15 cellular contexts compared by ENCODE assay signal in the genomic region with DNA sequence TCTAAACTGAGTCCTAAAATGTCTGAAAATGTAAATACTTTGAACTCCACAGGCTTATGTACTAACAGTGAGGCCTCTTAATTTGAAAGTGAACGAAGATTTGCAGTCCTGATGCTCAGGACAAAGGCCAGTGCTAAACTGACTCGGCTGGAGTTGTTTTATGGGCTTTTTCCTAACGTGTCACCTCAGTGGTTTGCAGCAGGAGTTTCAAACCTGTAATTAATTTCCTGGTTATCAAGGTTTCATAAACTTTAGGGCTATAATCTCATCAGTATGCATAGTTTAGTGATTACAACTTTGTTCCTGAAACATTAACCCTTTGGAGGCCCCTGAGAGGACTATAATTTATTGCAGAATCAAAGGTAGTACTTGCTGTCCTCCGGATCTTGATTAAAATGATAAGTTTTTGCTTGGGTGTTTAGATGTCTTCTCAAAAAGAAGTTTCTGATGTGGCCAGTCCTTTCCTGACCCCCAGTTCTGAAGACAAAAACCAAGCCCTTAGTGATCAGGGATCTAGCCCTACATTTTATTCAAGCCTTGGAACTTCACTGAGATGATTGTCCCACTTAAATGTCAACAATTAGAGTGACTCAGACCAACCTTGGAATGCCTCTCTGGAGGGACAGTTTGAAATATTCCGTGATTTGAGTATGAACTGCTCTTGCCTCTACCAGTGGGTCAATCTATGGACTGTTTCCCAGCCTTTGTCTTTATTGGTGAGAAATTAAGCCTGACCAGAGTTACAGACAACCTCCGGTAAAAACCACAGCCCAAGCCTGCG. TPM values are rescaled to one million over a fixed set of nuclear protein-coding genes. Genes with fewer than 3 reads are reported as not detected.
DNase-seq lines count a peak whose midpoint lies in the region; ATAC-seq and TF ChIP-seq lines count a peak whose summit lies in the region.
"Had no signal": no experiment of that assay in that cellular context is flagged by ENCODE, and none has a peak within 500 bp of the region (broad histone marks: within the 10 kb centered on the region; RNA-seq: fewer than 3 reads in every experiment).

No MANE protein-coding gene starts in this region.

- no peak overlapping the region for H2BK5ac ChIP-seq in mesendoderm (ENCODE audit: low read length)

- H3K4me1 ChIP-seq in HUES64 (ENCODE audit: insufficient read depth, low read length), result peaks cover 10% of the 10 kb centered on the region
- no peaks in the 10 kb centered on the region for H3K4me1 ChIP-seq in mesendoderm (ENCODE audit: control insufficient read depth, low read depth, low read length)
- H3K4me1 ChIP-seq in CD8-positive, alpha-beta T cell (ENCODE audit: insufficient read depth, low read length), result no peaks in the 10 kb centered on the region
- H3K4me1 ChIP-seq: BLaER1 had no signal

- peaks cover 20% of the 10 kb centered on the region for H3K36me3 ChIP-seq in HUES64 (ENCODE audit: insufficient read depth, low read length)
- peaks cover 17% of the 10 kb centered on the region for H3K36me3 ChIP-seq in brain microvascular endothelial cell (replicated peaks)
- no peaks in the 10 kb centered on the region for H3K36me3 ChIP-seq in mesendoderm (ENCODE audit: control insufficient read depth, insufficient read depth, low read length)
- H3K36me3 ChIP-seq in CD8-positive, alpha-beta T cell (ENCODE audit: insufficient read depth, low read length), result no peaks in the 10 kb centered on the region
- H3K36me3 ChIP-seq: BLaER1 had no signal

- H3K18ac ChIP-seq in mesendoderm (ENCODE audit: low read length), result peak overlapping the region; percentile 32

- H3K9me3 Mint-ChIP-seq in CD8-positive, alpha-beta T cell, result no peaks in the 10 kb centered on the region
- H3K9me3 Mint-ChIP-seq: activated CD8-positive, alpha-beta T cell treated with anti-CD3 and anti-CD28 coated beads for 36 hours; activated naive CD8-positive, alpha-beta T cell treated with anti-CD3 and anti-CD28 coated beads for 36 hours had no signal

- DNase-seq in AG20443 (ENCODE audit: low spot score) (peak; percentile 30), brain microvascular endothelial cell (peak; percentile 70), mesendoderm (peak; percentile 60), inferior parietal cortex (ENCODE audit: extremely low spot score) (no peak)
- no peak for DNase-seq in CD8-positive, alpha-beta T cell
- DNase-seq in stimulated activated CD4-positive, alpha-beta T cell treated with anti-CD3 and anti-CD28 coated beads, Interleukin-4, amount 100 ng/mL, for 4 hours, result no peak
- DNase-seq: activated CD8-positive, alpha-beta T cell treated with anti-CD3 and anti-CD28 coated beads for 36 hours; activated naive CD8-positive, alpha-beta T cell treated with anti-CD3 and anti-CD28 coated beads for 36 hours; NCI-H1092; NCI-H446; occipital lobe; stimulated activated CD4-positive, alpha-beta T cell treated with anti-CD3 and anti-CD28 coated beads, Interleukin-2, amount 100 ng/mL, for 48 hours had no signal

- H3K27ac ChIP-seq in HUES64 (ENCODE audit: low read depth, low read length), result peak overlapping the region; percentile 21; the same call in 1 of the 2 replicates
- H3K27ac ChIP-seq in brain microvascular endothelial cell, result peak overlapping the region; percentile 66
- H3K27ac ChIP-seq in mesendoderm (ENCODE audit: low read depth, low read length), result no peak overlapping the region
- H3K27ac ChIP-seq in CD8-positive, alpha-beta T cell (ENCODE audit: low read depth, low read length), result no peak overlapping the region
- H3K27ac ChIP-seq: BLaER1 had no signal

- no peaks in the 10 kb centered on the region for H3K4me1 Mint-ChIP-seq in CD8-positive, alpha-beta T cell (ENCODE audit: low read depth)
- H3K4me1 Mint-ChIP-seq: activated naive CD8-positive, alpha-beta T cell treated with anti-CD3 and anti-CD28 coated beads for 36 hours had no signal

- no peak overlapping the region for H3K27ac Mint-ChIP-seq in CD8-positive, alpha-beta T cell
- H3K27ac Mint-ChIP-seq: activated CD8-positive, alpha-beta T cell treated with anti-CD3 and anti-CD28 coated beads for 36 hours; activated naive CD8-positive, alpha-beta T cell treated with anti-CD3 and anti-CD28 coated beads for 36 hours had no signal

- H3K27me3 Mint-ChIP-seq in CD8-positive, alpha-beta T cell (ENCODE audit: low read depth), result peaks cover 3% of the 10 kb centered on the region

- no peak for ATAC-seq in CD8-positive, alpha-beta T cell
- ATAC-seq in GM19023 (IDR thresholded peaks at IDR 0.05; ENCODE audit: unreplicated experiment), result no peak
- ATAC-seq: activated CD8-positive, alpha-beta T cell treated with anti-CD3 and anti-CD28 coated beads for 36 hours had no signal

- H3K4me3 Mint-ChIP-seq in CD8-positive, alpha-beta T cell, result no peak overlapping the region
- H3K4me3 Mint-ChIP-seq: activated CD8-positive, alpha-beta T cell treated with anti-CD3 and anti-CD28 coated beads for 36 hours; activated naive CD8-positive, alpha-beta T cell treated with anti-CD3 and anti-CD28 coated beads for 36 hours had no signal

- intact Hi-C loops in CD8-positive, alpha-beta T cell (cut with DNase I, micrococcal nuclease), result no loop called here

- H2BK120ac ChIP-seq in mesendoderm (ENCODE audit: low read depth, low read length), result no peak overlapping the region

- H3K9me3 ChIP-seq in HUES64 (ENCODE audit: insufficient read depth, low read depth, low read length), result no peaks in the 10 kb centered on the region
- H3K9me3 ChIP-seq in CD8-positive, alpha-beta T cell (ENCODE audit: low read length), result no peaks in the 10 kb centered on the region
- H3K9me3 ChIP-seq: BLaER1 had no signal

- CTCF ChIA-PET in CD8-positive, alpha-beta T cell (lab: Charles Lee), result no interaction called here

- 57% methylated on average over 7 of the region's 7 CpGs for WGBS in HUES64
- no CpG with 5 or more reads among the region's 7 CpGs for WGBS in mesendoderm (ENCODE audit: extremely low coverage, insufficient coverage, low lambda C conversion rate)

- no peak overlapping the region for H3K4me2 ChIP-seq in mesendoderm (ENCODE audit: low read length)
- H3K4me2 ChIP-seq: BLaER1 had no signal

- TF ChIP-seq CTCF in brain microvascular endothelial cell (IDR thresholded peaks at IDR 0.05; ENCODE audit: low read depth, low read length, missing control alignments), result no peak
- TF ChIP-seq CTCF in CD8-positive, alpha-beta T cell (IDR thresholded peaks at IDR 0.05), result no peak

- H3K79me2 ChIP-seq in mesendoderm (ENCODE audit: control insufficient read depth, insufficient read depth, low read length), result no peaks in the 10 kb centered on the region

- in situ Hi-C loops in brain microvascular endothelial cell (cut with HindIII; ENCODE audit: low pct_ligation_motif_present, low sequenced_read_pairs), result no loop called here

- no peaks in the 10 kb centered on the region for H3K79me1 ChIP-seq in mesendoderm (ENCODE audit: low read length)

- peak overlapping the region; percentile 9 for H3K56ac ChIP-seq in mesendoderm (ENCODE audit: low read length)

- H4K5ac ChIP-seq in mesendoderm (ENCODE audit: low read length), result no peak overlapping the region

- H3K4me3 ChIP-seq in HUES64 (ENCODE audit: low read length), result no peak overlapping the region
- no peak overlapping the region for H3K4me3 ChIP-seq in brain microvascular endothelial cell (ENCODE audit: low read depth, low read length)
- H3K4me3 ChIP-seq in mesendoderm (ENCODE audit: low read length), result no peak overlapping the region
- H3K4me3 ChIP-seq in CD8-positive, alpha-beta T cell (ENCODE audit: low read depth, low read length), result no peak overlapping the region
- H3K4me3 ChIP-seq: BLaER1 had no signal

- POLR2A ChIA-PET in CD8-positive, alpha-beta T cell (lab: Charles Lee), result no interaction called here

- H2AK5ac ChIP-seq in mesendoderm (ENCODE audit: low read length), result no peak overlapping the region

- H3K23ac ChIP-seq in mesendoderm (ENCODE audit: low read length), result no peak overlapping the region

- no peak overlapping the region for H3K4ac ChIP-seq in mesendoderm (ENCODE audit: low read depth, low read length)

- H3K36me3 Mint-ChIP-seq in CD8-positive, alpha-beta T cell, result peaks cover 2% of the 10 kb centered on the region
- H3K36me3 Mint-ChIP-seq: activated naive CD8-positive, alpha-beta T cell treated with anti-CD3 and anti-CD28 coated beads for 36 hours had no signal

- no peak overlapping the region for H2BK15ac ChIP-seq in mesendoderm (replicated peaks; ENCODE audit: low read depth)

- H3K9ac ChIP-seq in HUES64 (ENCODE audit: low read depth, low read length) (no peak overlapping the region), mesendoderm (ENCODE audit: low read length) (no peak overlapping the region)
- H3K9ac ChIP-seq: BLaER1 had no signal

- H3K27me3 ChIP-seq in HUES64 (ENCODE audit: insufficient read depth, low read length) (no peaks in the 10 kb centered on the region), brain microvascular endothelial cell (replicated peaks) (no peaks in the 10 kb centered on the region), mesendoderm (ENCODE audit: insufficient read depth, low read length, poor library complexity) (no peaks in the 10 kb centered on the region)
- H3K27me3 ChIP-seq in CD8-positive, alpha-beta T cell (ENCODE audit: insufficient read depth, low read length), result no peaks in the 10 kb centered on the region
- H3K27me3 ChIP-seq: BLaER1 had no signal

- no peak overlapping the region for H4K8ac ChIP-seq in mesendoderm (ENCODE audit: low read depth, low read length)

RNA-seq across cellular contexts. Expression of gene S100Z, which starts 11.1 kb away (rescaled TPM):
- 0.70 TPM for polyA plus RNA-seq in HUES64 (2013, experiment 1 of 2)
- polyA plus RNA-seq in HUES64 (2013, experiment 2 of 2), result 0.70 TPM
- polyA plus RNA-seq in mesendoderm (2013, experiment 1 of 2), result 0.42 TPM
- polyA plus RNA-seq in mesendoderm (2013, experiment 2 of 2), result 0.42 TPM
- total RNA-seq in CD8-positive, alpha-beta T cell, result not detected

RNA-seq across cellular contexts. Expression of gene F2RL1, which starts 19.8 kb away (rescaled TPM):
- 28.1 TPM for polyA plus RNA-seq in HUES64 (2013, experiment 1 of 2)
- polyA plus RNA-seq in HUES64 (2013, experiment 2 of 2), result 26.3 TPM
- polyA plus RNA-seq in mesendoderm (2013, experiment 1 of 2), result 36.3 TPM
- 35.7 TPM for polyA plus RNA-seq in mesendoderm (2013, experiment 2 of 2)
- 1 to 10 TPM; 2.5 to 2.7 TPM for total RNA-seq in CD8-positive, alpha-beta T cell

Comparison
In these comparisons a context has a peak if more than half of its experiments do, and no peak if none do; other contexts are left out.
1. DNase-seq: peak in AG20443 (single experiment), brain microvascular endothelial cell (single experiment) and mesendoderm (single experiment); none in CD8-positive, alpha-beta T cell (0 of 7), inferior parietal cortex (single experiment) and stimulated activated CD4-positive, alpha-beta T cell treated with anti-CD3 and anti-CD28 coated beads, Interleukin-4, amount 100 ng/mL, for 4 hours (0 of 2).
2. H3K27ac ChIP-seq: peak in HUES64 (single experiment) and brain microvascular endothelial cell (single experiment); none in mesendoderm (single experiment) and CD8-positive, alpha-beta T cell (single experiment).